In genomic region chr22:26404851-26405357, GRCh38 we compare ENCODE assay signal across 11 cellular contexts.
DNase-seq lines count a peak whose midpoint lies in the region; ATAC-seq and FAIRE-seq lines count a peak whose summit lies in the region.
"Had no signal": no experiment of that assay in that cellular context is flagged by ENCODE, and none has a peak within 500 bp of the region (broad histone marks: within the 10 kb centered on the region; RNA-seq: fewer than 3 reads in every experiment).

No MANE protein-coding gene starts in this region.

- peaks cover 26% of the 10 kb centered on the region for H3K4me1 Mint-ChIP-seq in stimulated activated naive CD8-positive, alpha-beta T cell treated with anti-CD3 and anti-CD28 coated beads, Interleukin-15, amount 100 ng/mL, for 72 hours

- H3K4me3 Mint-ChIP-seq in stimulated activated naive CD8-positive, alpha-beta T cell treated with anti-CD3 and anti-CD28 coated beads, Interleukin-15, amount 100 ng/mL, for 72 hours: peak overlapping the region; percentile 34 to 53

- peak overlapping the region in 1 of 2 donors; percentile 57 for H3K27ac Mint-ChIP-seq in stimulated activated naive CD8-positive, alpha-beta T cell treated with anti-CD3 and anti-CD28 coated beads, Interleukin-15, amount 100 ng/mL, for 72 hours

- peaks cover 6% of the 10 kb centered on the region for H3K27me3 Mint-ChIP-seq in stimulated activated naive CD8-positive, alpha-beta T cell treated with anti-CD3 and anti-CD28 coated beads, Interleukin-15, amount 100 ng/mL, for 72 hours

- H3K9me3 Mint-ChIP-seq in stimulated activated naive CD8-positive, alpha-beta T cell treated with anti-CD3 and anti-CD28 coated beads, Interleukin-15, amount 100 ng/mL, for 72 hours: no peaks in the 10 kb centered on the region

- no peak for ATAC-seq in stimulated activated naive CD8-positive, alpha-beta T cell treated with anti-CD3 and anti-CD28 coated beads, Interleukin-15, amount 100 ng/mL, for 72 hours
- no peak for ATAC-seq in stimulated activated naive CD8-positive, alpha-beta T cell treated with anti-CD3 and anti-CD28 coated beads, Interleukin-15, Interleukin-2, amounts not matched to agents 100 U/mL and 50 U/mL, for 24 hours
- ATAC-seq in HG03565 (IDR thresholded peaks at IDR 0.05; ENCODE audit: unreplicated experiment): no peak
- no peak for ATAC-seq in GM18868 (IDR thresholded peaks at IDR 0.05; ENCODE audit: unreplicated experiment)

- DNase-seq in stimulated activated naive CD8-positive, alpha-beta T cell treated with anti-CD3 and anti-CD28 coated beads, Interleukin-15, amount 100 ng/mL, for 72 hours: no peak
- no peak for DNase-seq in stimulated activated naive CD8-positive, alpha-beta T cell treated with anti-CD3 and anti-CD28 coated beads, Interleukin-15, Interleukin-2, amounts not matched to agents 100 U/mL and 50 U/mL, for 24 hours
- DNase-seq in RPMI8226 (peak; percentile 55), globus pallidus (ENCODE audit: low spot score) (peak; percentile 16), urothelium cell line (ENCODE audit: low spot score) (no peak), NCI-H1417 (lab: John Stamatoyannopoulos, UW) (no peak)
- DNase-seq: BE2C, NCI-H1436 treated with DMSO at 0.1 percent for 48 hours, Peyer's patch had no signal

- peak; percentile 44 for FAIRE-seq in urothelium cell line (lab: Jason Lieb, UNC)

Comparison
In these comparisons a context has a peak if more than half of its experiments do, and no peak if none do; other contexts are left out.
1. DNase-seq: peak in RPMI8226 (single experiment) and globus pallidus (single experiment); none in stimulated activated naive CD8-positive, alpha-beta T cell treated with anti-CD3 and anti-CD28 coated beads, Interleukin-15, amount 100 ng/mL, for 72 hours (0 of 2), stimulated activated naive CD8-positive, alpha-beta T cell treated with anti-CD3 and anti-CD28 coated beads, Interleukin-15, Interleukin-2, amounts not matched to agents 100 U/mL and 50 U/mL, for 24 hours (single experiment), urothelium cell line (single experiment) and NCI-H1417 (0 of 3).